ENCODE assay signal across 8 cellular contexts in the genomic region with DNA sequence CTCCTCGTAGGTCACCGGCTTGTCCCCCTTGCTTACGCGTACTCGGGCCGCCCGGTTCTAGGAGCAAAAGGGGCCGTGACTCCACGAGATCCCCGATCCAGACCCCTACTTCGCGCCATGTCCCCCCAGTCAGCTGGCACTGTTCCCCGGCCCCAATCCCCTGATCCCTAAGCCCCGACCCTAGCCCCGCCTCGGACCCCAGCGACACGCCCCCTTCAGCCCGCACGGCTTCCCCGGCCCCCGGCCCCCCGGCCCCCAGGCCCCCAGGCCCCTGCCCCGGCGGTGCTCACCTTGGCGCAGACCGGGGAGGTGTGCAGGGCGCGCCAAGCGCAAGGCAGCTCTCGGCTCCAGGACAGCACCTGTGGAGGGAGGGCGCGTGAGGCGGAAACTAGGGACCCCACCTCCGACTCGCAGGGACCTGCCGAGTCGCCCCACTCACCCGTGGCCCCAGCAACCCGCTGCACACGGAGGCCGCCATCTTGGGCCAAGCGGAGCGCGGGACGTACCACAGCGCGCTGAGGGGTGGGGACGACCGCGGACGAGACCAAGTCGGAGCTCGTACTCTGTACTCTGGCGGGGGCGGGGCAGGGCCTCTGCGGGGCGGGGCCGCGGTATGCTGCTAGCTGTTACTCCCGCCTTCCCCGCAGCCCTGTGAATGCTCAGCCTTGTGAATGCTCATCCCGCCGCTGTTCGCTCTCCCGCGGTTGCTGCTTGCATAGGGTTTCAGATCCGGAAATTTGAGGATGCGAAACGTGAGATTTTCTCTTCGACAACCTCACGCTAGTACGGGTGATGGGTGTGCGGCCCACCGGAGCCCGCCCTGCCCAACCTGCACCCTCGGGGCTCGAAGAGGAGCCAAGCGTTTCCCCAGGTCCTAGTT. TPM values are rescaled to one million over a fixed set of nuclear protein-coding genes. Genes with fewer than 3 reads are reported as not detected.
DNase-seq lines count a peak whose midpoint lies in the region; ATAC-seq, FAIRE-seq and TF ChIP-seq lines count a peak whose summit lies in the region.

A gene (minus strand): TSS at position 500 of the 880 bp plus-strand sequence. CDS start 22 bp downstream, at position 478.

- TF ChIP-seq CTCF in Loucy (conservative IDR thresholded peaks at IDR 0.05; ENCODE audit: low read length) = no peak
- no peak for TF ChIP-seq CTCF in RWPE2 (IDR thresholded peaks at IDR 0.05; ENCODE audit: poor library complexity, severe bottlenecking)
- TF ChIP-seq CTCF in fibroblast of mammary gland (conservative IDR thresholded peaks at IDR 0.05; ENCODE audit: control insufficient read depth, insufficient read depth, low read depth, low read length) = no peak

- peaks cover under 1% of the 10 kb centered on the region for H3K27me3 Mint-ChIP-seq in activated T-helper 2 cell treated with anti-CD3 and anti-CD28 coated beads, Interferon-gamma antibody, Interleukin-2, Interleukin-4, amounts not matched to agents 10 μg/mL and 5 μg/mL and 100 μg/mL, durations not matched to agents 14 hours and 24 hours and 36 hours (ENCODE audit: low read depth)
- H3K27me3 Mint-ChIP-seq in naive thymus-derived CD8-positive, alpha-beta T cell = no peaks in the 10 kb centered on the region
- no peaks in the 10 kb centered on the region for H3K27me3 Mint-ChIP-seq in stimulated activated naive B cell treated with anti-CD40 and anti-IgM and Interleukin-4, amounts not matched to agents 10 μg/mL and 1 μg/mL and 100 μg/mL, for 72 hours

- H3K36me3 ChIP-seq in Loucy (ENCODE audit: insufficient read depth, low read length) (peaks cover 3% of the 10 kb centered on the region; the same call in 1 of the 2 replicates), RWPE2 (ENCODE audit: low read depth) (peaks cover 20% of the 10 kb centered on the region)

- peaks cover 22% of the 10 kb centered on the region for H3K4me1 Mint-ChIP-seq in activated T-helper 2 cell treated with anti-CD3 and anti-CD28 coated beads, Interferon-gamma antibody, Interleukin-2, Interleukin-4, amounts not matched to agents 10 μg/mL and 5 μg/mL and 100 μg/mL, durations not matched to agents 14 hours and 24 hours and 36 hours (ENCODE audit: low read depth)
- peaks cover 4 to 24% (median 23%) of the 10 kb centered on the region in 4 donors for H3K4me1 Mint-ChIP-seq in naive thymus-derived CD8-positive, alpha-beta T cell
- peaks cover 12 to 31% of the 10 kb centered on the region in 2 donors for H3K4me1 Mint-ChIP-seq in stimulated activated naive B cell treated with anti-CD40 and anti-IgM and Interleukin-4, amounts not matched to agents 10 μg/mL and 1 μg/mL and 100 μg/mL, for 72 hours

- intact Hi-C loops in activated T-helper 2 cell treated with anti-CD3 and anti-CD28 coated beads, Interferon-gamma antibody, Interleukin-2, Interleukin-4, amounts not matched to agents 10 μg/mL and 5 μg/mL and 100 μg/mL, durations not matched to agents 14 hours and 24 hours and 36 hours (cut with micrococcal nuclease) = loop anchor here (1.0 kb wide), 1 partner anchor 34 kb away; no protein-coding TSS in a partner anchor

- DNase-seq in ELF-1 (ENCODE audit: low read depth, low spot score) = peak; percentile 93
- DNase-seq in H54 (ENCODE audit: insufficient read length, low spot score) = peak; percentile 98
- DNase-seq in RWPE2 (ENCODE audit: low spot score) = peak; percentile 95
- DNase-seq in activated T-helper 2 cell treated with anti-CD3 and anti-CD28 coated beads, Interferon-gamma antibody, Interleukin-2, Interleukin-4, amounts not matched to agents 10 μg/mL and 5 μg/mL and 100 μg/mL, durations not matched to agents 14 hours and 24 hours and 36 hours (ENCODE audit: low spot score) = peak; percentile 87
- DNase-seq in fibroblast of mammary gland (ENCODE audit: low read depth) = peak; percentile 93
- DNase-seq in naive thymus-derived CD8-positive, alpha-beta T cell = peak; percentile 88 to 97 (median 93)
- DNase-seq in stimulated activated naive B cell treated with anti-CD40 and anti-IgM and Interleukin-4, amounts not matched to agents 10 μg/mL and 1 μg/mL and 100 μg/mL, for 72 hours = peak; percentile 86

- peak within 1 kb of the TSS; percentile 96 for H3K4me2 ChIP-seq in Loucy (ENCODE audit: low read depth, low read length, poor library complexity, severe bottlenecking)

- peak; percentile 87 for ATAC-seq in RWPE2 (ENCODE audit: low read depth)
- ATAC-seq in naive thymus-derived CD8-positive, alpha-beta T cell = peak; percentile 95 to 98
- ATAC-seq in stimulated activated naive B cell treated with anti-CD40 and anti-IgM and Interleukin-4, amounts not matched to agents 10 μg/mL and 1 μg/mL and 100 μg/mL, for 72 hours (replicated peaks) = peak; percentile 96

- TF ChIP-seq POLR2A in H54 (IDR thresholded peaks at IDR 0.05; ENCODE audit: low read depth, low read length) = peak; percentile 98

- no peaks in the 10 kb centered on the region for H3F3A ChIP-seq in Loucy (ENCODE audit: low read depth)

- peak within 1 kb of the TSS; percentile 89 for H3K4me3 Mint-ChIP-seq in activated T-helper 2 cell treated with anti-CD3 and anti-CD28 coated beads, Interferon-gamma antibody, Interleukin-2, Interleukin-4, amounts not matched to agents 10 μg/mL and 5 μg/mL and 100 μg/mL, durations not matched to agents 14 hours and 24 hours and 36 hours (ENCODE audit: low read depth)
- peak within 1 kb of the TSS; percentile 92 to 97 (median 95) for H3K4me3 Mint-ChIP-seq in naive thymus-derived CD8-positive, alpha-beta T cell
- H3K4me3 Mint-ChIP-seq in stimulated activated naive B cell treated with anti-CD40 and anti-IgM and Interleukin-4, amounts not matched to agents 10 μg/mL and 1 μg/mL and 100 μg/mL, for 72 hours = peak within 1 kb of the TSS; percentile 89 to 98

- H3K9me3 ChIP-seq in Loucy (ENCODE audit: insufficient read depth, low read depth, low read length) (no peaks in the 10 kb centered on the region), RWPE2 (ENCODE audit: severe bottlenecking) (no peaks in the 10 kb centered on the region)

- H2AFZ ChIP-seq in Loucy (ENCODE audit: low read length) = peak within 1 kb of the TSS; percentile 89

- peaks cover 43% of the 10 kb centered on the region for H3K36me3 Mint-ChIP-seq in activated T-helper 2 cell treated with anti-CD3 and anti-CD28 coated beads, Interferon-gamma antibody, Interleukin-2, Interleukin-4, amounts not matched to agents 10 μg/mL and 5 μg/mL and 100 μg/mL, durations not matched to agents 14 hours and 24 hours and 36 hours (ENCODE audit: low read depth)
- peaks cover 0 to 32% (median 17%) of the 10 kb centered on the region in 3 donors for H3K36me3 Mint-ChIP-seq in naive thymus-derived CD8-positive, alpha-beta T cell
- H3K36me3 Mint-ChIP-seq in stimulated activated naive B cell treated with anti-CD40 and anti-IgM and Interleukin-4, amounts not matched to agents 10 μg/mL and 1 μg/mL and 100 μg/mL, for 72 hours = peaks cover 25 to 31% of the 10 kb centered on the region in 2 donors

- POLR2A ChIA-PET in naive thymus-derived CD8-positive, alpha-beta T cell (lab: Charles Lee) = interaction anchor here (0.5 to 1.9 kb wide), 10 partner anchors 21 to 1242 kb away, joined by 3 to 14 read pairs (median 6); a partner anchor contains a TSS

- H4K20me1 ChIP-seq in Loucy (ENCODE audit: insufficient read depth, low read length, poor library complexity, severe bottlenecking) = no peaks in the 10 kb centered on the region

- FAIRE-seq in H54 (lab: Jason Lieb, UNC) = no peak

- H3K9me2 ChIP-seq in Loucy (replicated peaks; ENCODE audit: low read depth, low read length) = no peaks in the 10 kb centered on the region

- peaks cover 6% of the 10 kb centered on the region; the same call in 1 of the 2 replicates for H3K79me2 ChIP-seq in Loucy (ENCODE audit: insufficient read depth, low read length)

- peak within 1 kb of the TSS; percentile 98 for H3K4me3 ChIP-seq in Loucy (ENCODE audit: low read length, poor library complexity, severe bottlenecking)
- H3K4me3 ChIP-seq in RWPE2 (ENCODE audit: severe bottlenecking) = peak within 1 kb of the TSS; percentile 47
- H3K4me3 ChIP-seq in fibroblast of mammary gland (ENCODE audit: control insufficient read depth, low read depth, low read length) = peak within 1 kb of the TSS; percentile 76

- peak within 1 kb of the TSS; percentile 83 for H3K27ac Mint-ChIP-seq in activated T-helper 2 cell treated with anti-CD3 and anti-CD28 coated beads, Interferon-gamma antibody, Interleukin-2, Interleukin-4, amounts not matched to agents 10 μg/mL and 5 μg/mL and 100 μg/mL, durations not matched to agents 14 hours and 24 hours and 36 hours
- H3K27ac Mint-ChIP-seq in naive thymus-derived CD8-positive, alpha-beta T cell = peak within 1 kb of the TSS; percentile 87 to 97 (median 94)
- peak within 1 kb of the TSS; percentile 95 for H3K27ac Mint-ChIP-seq in stimulated activated naive B cell treated with anti-CD40 and anti-IgM and Interleukin-4, amounts not matched to agents 10 μg/mL and 1 μg/mL and 100 μg/mL, for 72 hours

- H3K27ac ChIP-seq in RWPE2 (ENCODE audit: poor library complexity, severe bottlenecking) = peak within 1 kb of the TSS; percentile 87

- H3K4me1 ChIP-seq in Loucy (ENCODE audit: insufficient read depth, low read length, poor library complexity, severe bottlenecking) (peaks cover 14% of the 10 kb centered on the region), RWPE2 (ENCODE audit: insufficient read depth, poor library complexity, severe bottlenecking) (peaks cover 31% of the 10 kb centered on the region)

- H3K9ac ChIP-seq in Loucy (ENCODE audit: low read depth, low read length, poor library complexity, severe bottlenecking) = peak within 1 kb of the TSS; percentile 62

- H3K9me3 Mint-ChIP-seq in activated T-helper 2 cell treated with anti-CD3 and anti-CD28 coated beads, Interferon-gamma antibody, Interleukin-2, Interleukin-4, amounts not matched to agents 10 μg/mL and 5 μg/mL and 100 μg/mL, durations not matched to agents 14 hours and 24 hours and 36 hours = no peaks in the 10 kb centered on the region
- H3K9me3 Mint-ChIP-seq in naive thymus-derived CD8-positive, alpha-beta T cell = peaks cover 0 to 1% (median 0%) of the 10 kb centered on the region in 9 donors
- peaks cover 0 to 3% of the 10 kb centered on the region in 2 donors for H3K9me3 Mint-ChIP-seq in stimulated activated naive B cell treated with anti-CD40 and anti-IgM and Interleukin-4, amounts not matched to agents 10 μg/mL and 1 μg/mL and 100 μg/mL, for 72 hours

- H3K27me3 ChIP-seq in Loucy (ENCODE audit: insufficient read depth, low read length, poor library complexity, severe bottlenecking) (no peaks in the 10 kb centered on the region), RWPE2 (ENCODE audit: insufficient read depth, poor library complexity, severe bottlenecking) (no peaks in the 10 kb centered on the region)

RNA-seq across cellular contexts. Expression of the gene that starts here (rescaled TPM):
- total RNA-seq in activated T-helper 2 cell treated with anti-CD3 and anti-CD28 coated beads, Interferon-gamma antibody, Interleukin-2, Interleukin-4, amounts not matched to agents 10 μg/mL and 5 μg/mL and 100 μg/mL, durations not matched to agents 14 hours and 24 hours and 36 hours = 106 and 108 TPM in 2 replicates
- 10 to 100 TPM; 58.0 to 64.6 TPM for total RNA-seq in naive thymus-derived CD8-positive, alpha-beta T cell
- 100 to 1,000 TPM; 133 to 152 (median 142) TPM for polyA plus RNA-seq in naive thymus-derived CD8-positive, alpha-beta T cell

Comparison
In these comparisons a context has a peak if more than half of its experiments do, and no peak if none do; other contexts are left out.
1. Peak in every context shown above with its lines: DNase-seq, ATAC-seq, H3K4me3 ChIP-seq and H3K27ac ChIP-seq.
2. H3K4me3 ChIP-seq: peak in every context shown above with its lines; median percentile 98 in Loucy; 76 in fibroblast of mammary gland; 47 in RWPE2.